25 cellular contexts compared by ENCODE assay signal in the genomic region with DNA sequence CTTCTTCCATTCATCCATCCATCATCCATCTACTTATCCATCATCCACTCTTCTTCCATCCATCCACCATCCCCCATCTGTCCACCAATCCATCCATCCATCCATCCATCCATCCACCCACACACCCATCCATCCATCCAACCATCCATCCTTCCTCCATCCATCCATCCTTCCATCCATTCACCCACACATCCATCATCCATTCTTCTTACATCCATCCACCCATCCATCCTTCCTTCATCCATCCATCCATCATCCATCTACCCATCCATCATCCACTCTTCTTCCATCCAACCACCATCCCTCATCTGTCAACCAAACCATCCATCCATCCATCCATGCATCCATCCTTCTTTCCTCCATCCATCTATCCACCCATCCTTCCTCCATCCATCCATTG.
DNase-seq lines count a peak whose midpoint lies in the region; ATAC-seq, FAIRE-seq and TF ChIP-seq lines count a peak whose summit lies in the region.
"Had no signal": no experiment of that assay in that cellular context is flagged by ENCODE, and none has a peak within 500 bp of the region (broad histone marks: within the 10 kb centered on the region; RNA-seq: fewer than 3 reads in every experiment).

No MANE protein-coding gene starts in this region.

- TF ChIP-seq CTCF in HepG2 (CRISPR knock-in tag; IDR thresholded peaks at IDR 0.05) (no peak), right lobe of liver (IDR thresholded peaks at IDR 0.05) (no peak), H1 (IDR thresholded peaks at IDR 0.05; ENCODE audit: control extremely low read depth in 1 of 3, insufficient read depth in 1 of 3, low read depth in 1 of 3, low read length in 3 of 3) (no peak), progenitor cell of endocrine pancreas (IDR thresholded peaks at IDR 0.05; ENCODE audit: unreplicated experiment) (no peak)

- H3K23me2 ChIP-seq in H1 (ENCODE audit: low read depth, low read length): peaks cover 17% of the 10 kb centered on the region; the same call in 1 of the 2 replicates

- H3K9me3 ChIP-seq in HepG2 (ENCODE audit: low read length) (peaks cover 18% of the 10 kb centered on the region), right lobe of liver (no peaks in the 10 kb centered on the region), H1 (ENCODE audit: insufficient read depth in 2 of 2, low read depth in 1 of 2, low read length in 1 of 2) (peaks cover 10 to 11% of the 10 kb centered on the region in 2 experiments; a peak in 3 of 4 replicates)

- H2BK20ac ChIP-seq in H1 (ENCODE audit: low read length): no peak overlapping the region

- intact Hi-C loops in HepG2 (cut with micrococcal nuclease; ENCODE audit: unreplicated experiment) (no loop called here), right lobe of liver (cut with DNase I) (no loop called here)

- H4K20me1 ChIP-seq in HepG2 (ENCODE audit: insufficient read depth, low read length) (no peaks in the 10 kb centered on the region; the same call in 1 of the 2 replicates), H1 (replicated peaks in 1 of 2; ENCODE audit: control insufficient read depth in 1 of 2, insufficient read depth in 2 of 2, low read length in 2 of 2) (peaks cover 0 to 14% of the 10 kb centered on the region in 2 experiments)
- H4K20me1 ChIP-seq: BLaER1 had no signal

- H3K56ac ChIP-seq in H1 (replicated peaks; ENCODE audit: insufficient read length, low read depth, low read length): peak overlapping the region; percentile 79

- peak overlapping the region; percentile 63 for H3K27ac Mint-ChIP-seq in progenitor cell of endocrine pancreas
- H3K27ac Mint-ChIP-seq: CD8-positive, alpha-beta T cell had no signal

- H3K27ac ChIP-seq in HepG2 (ENCODE audit: extremely low read length, insufficient read depth, low read length) (no peak overlapping the region), right lobe of liver (no peak overlapping the region), H1 (ENCODE audit: low read depth, low read length) (no peak overlapping the region)
- H3K27ac ChIP-seq: 22Rv1, BLaER1, C4-2B had no signal

- no peaks in the 10 kb centered on the region for H3K79me2 ChIP-seq in HepG2 (ENCODE audit: insufficient read depth, low read length)
- no peaks in the 10 kb centered on the region for H3K79me2 ChIP-seq in H1 (ENCODE audit: control insufficient read depth in 1 of 2, insufficient read depth in 2 of 2, low read length in 2 of 2)

- peaks cover 25% of the 10 kb centered on the region for H3K9me3 Mint-ChIP-seq in progenitor cell of endocrine pancreas (ENCODE audit: low read depth)

- TF ChIP-seq RAD21 in HepG2 (CRISPR knock-in tag; IDR thresholded peaks at IDR 0.05): no peak
- TF ChIP-seq RAD21 in H1 (IDR thresholded peaks at IDR 0.05 in 1 of 2, conservative IDR thresholded peaks at IDR 0.05 in 1 of 2; ENCODE audit: low read depth in 2 of 2, low read length in 2 of 2): no peak

- no peak overlapping the region for H2BK120ac ChIP-seq in H1 (replicated peaks; ENCODE audit: low read depth, low read length)

- H3K27me3 Mint-ChIP-seq in progenitor cell of endocrine pancreas: peaks cover 4% of the 10 kb centered on the region
- H3K27me3 Mint-ChIP-seq: B cell had no signal

- H3K4me1 ChIP-seq in HepG2 (ENCODE audit: insufficient read depth, low read length) (no peaks in the 10 kb centered on the region), right lobe of liver (no peaks in the 10 kb centered on the region), H1 (replicated peaks in 1 of 4; ENCODE audit: control insufficient read depth in 3 of 4, insufficient read depth in 4 of 4, low read length in 3 of 4) (no peaks in the 10 kb centered on the region)
- H3K4me1 ChIP-seq: BLaER1, Caco-2 had no signal

- H3K79me1 ChIP-seq in H1 (ENCODE audit: low read depth, low read length): no peaks in the 10 kb centered on the region

- no peak overlapping the region for H3K18ac ChIP-seq in H1 (ENCODE audit: extremely low read depth, low read length)

- in situ Hi-C loops in HepG2 (cut with HindIII; ENCODE audit: extremely low pct_ligation_motif_present, low pct_unique_long_range_greater_than_20kb): no loop called here

- no TSS peak for BruUV-seq in HepG2 (replicated peaks; lab: Mats Ljungman, UMichigan)

- H3K4me2 ChIP-seq in HepG2 (ENCODE audit: low read depth, low read length): no peak overlapping the region
- no peak overlapping the region for H3K4me2 ChIP-seq in H1 (ENCODE audit: insufficient read depth in 1 of 2, low read depth in 2 of 2, low read length in 2 of 2)
- H3K4me2 ChIP-seq: BLaER1 had no signal

- H3K4me1 Mint-ChIP-seq in progenitor cell of endocrine pancreas (ENCODE audit: low read depth): peaks cover 26% of the 10 kb centered on the region
- H3K4me1 Mint-ChIP-seq: B cell had no signal

- H3K14ac ChIP-seq in H1 (ENCODE audit: insufficient read length): no peak overlapping the region

- H3K36me3 Mint-ChIP-seq in progenitor cell of endocrine pancreas (ENCODE audit: insufficient read depth): no peaks in the 10 kb centered on the region
- H3K36me3 Mint-ChIP-seq: CD4-positive, CD25-positive, alpha-beta regulatory T cell; CD8-positive, alpha-beta T cell had no signal

- no peak overlapping the region for H4K5ac ChIP-seq in H1 (ENCODE audit: insufficient read length, low read depth, low read length)

- CTCF ChIA-PET in HepG2 (lab: Yijun Ruan, JAX; ENCODE audit: low intra/inter-chr PET ratio, low total read pairs) (no interaction called here), H1 (lab: Charles Lee; ENCODE audit: partially characterized antibody) (no interaction called here)

- DNase-seq in HepG2 (ENCODE audit: low spot score) (no peak), right lobe of liver (no peak), HTR-8/SVneo (ENCODE audit: insufficient read length, low spot score) (no peak), H1 (ENCODE audit: low read depth in 1 of 2, low spot score in 2 of 2) (no peak), progenitor cell of endocrine pancreas (ENCODE audit: low spot score, unreplicated experiment) (no peak), DMS79 (lab: John Stamatoyannopoulos, UW) (no peak), cerebellar nuclear complex (lab: John Stamatoyannopoulos, UW) (no peak)
- no peak for DNase-seq in stimulated activated CD4-positive, alpha-beta T cell treated with anti-CD3 and anti-CD28 coated beads, Interleukin-4, amount 100 ng/mL, for 24 hours
- DNase-seq: Caco-2; CD4-positive, CD25-positive, alpha-beta regulatory T cell; CD8-positive, alpha-beta T cell; DMS 273 treated with DMSO at 0.1 percent for 48 hours; DMS79 treated with DMSO at 0.1 percent for 48 hours; GF-D8; GOT3; H7; HCEC 1CT had no signal

- H3K4me3 ChIP-seq in HepG2 (replicated peaks in 1 of 3; ENCODE audit: insufficient read depth in 1 of 3, low read depth in 2 of 3, low read length in 3 of 3): no peak overlapping the region
- no peak overlapping the region for H3K4me3 ChIP-seq in right lobe of liver
- H3K4me3 ChIP-seq in H1 (ENCODE audit: extremely low read depth in 1 of 4, insufficient read depth in 2 of 4, low read depth in 3 of 4, low read length in 4 of 4): no peak overlapping the region
- H3K4me3 ChIP-seq: BLaER1 had no signal

- TF ChIP-seq EP300 in HepG2 (IDR thresholded peaks at IDR 0.05; ENCODE audit: low read depth in 2 of 2, low read length in 2 of 2): no peak
- TF ChIP-seq EP300 in HepG2 (CRISPR knock-in tag; IDR thresholded peaks at IDR 0.05; ENCODE audit: borderline replicate concordance): no peak
- TF ChIP-seq EP300 in H1 (IDR thresholded peaks at IDR 0.05; ENCODE audit: borderline replicate concordance in 1 of 2, low read depth in 2 of 2, low read length in 2 of 2): no peak

- TF ChIP-seq POLR2A in HepG2 (IDR thresholded peaks at IDR 0.05; ENCODE audit: insufficient read depth in 1 of 2, low read depth in 2 of 2, low read length in 2 of 2) (no peak), right lobe of liver (IDR thresholded peaks at IDR 0.05) (no peak), H1 (IDR thresholded peaks at IDR 0.05; ENCODE audit: control extremely low read depth in 1 of 2, low read depth in 2 of 2, low read length in 2 of 2) (no peak)

- H4K8ac ChIP-seq in H1 (ENCODE audit: extremely low read depth, insufficient read depth, low read length): no peak overlapping the region

- H3K4ac ChIP-seq in H1 (replicated peaks; ENCODE audit: insufficient read length, low read depth, low read length): no peak overlapping the region

- no peak overlapping the region for H3K23ac ChIP-seq in H1 (ENCODE audit: insufficient read length)

- FAIRE-seq in HepG2 (lab: Jason Lieb, UNC): no peak
- FAIRE-seq in HTR-8/SVneo (lab: Jason Lieb, UNC): peak; percentile 44
- no peak for FAIRE-seq in H1 (lab: Jason Lieb, UNC)
- FAIRE-seq: A204.1, D721Med, GM12891, GM18507 had no signal

- H3K36me3 ChIP-seq in HepG2 (replicated peaks in 1 of 2; ENCODE audit: control insufficient read depth in 1 of 2, insufficient read depth in 2 of 2, low read length in 2 of 2): no peaks in the 10 kb centered on the region
- H3K36me3 ChIP-seq in right lobe of liver: no peaks in the 10 kb centered on the region
- no peaks in the 10 kb centered on the region for H3K36me3 ChIP-seq in H1 (ENCODE audit: control insufficient read depth in 2 of 4, insufficient read depth in 4 of 4, low read length in 3 of 4)
- H3K36me3 ChIP-seq: BLaER1 had no signal

- H2BK12ac ChIP-seq in H1 (ENCODE audit: low read depth, low read length): no peak overlapping the region

- no peak overlapping the region for H2BK15ac ChIP-seq in H1 (ENCODE audit: low read length)

- POLR2A ChIA-PET in HepG2 (lab: Yijun Ruan, JAX): no interaction called here
- POLR2A ChIA-PET in H1 (lab: Charles Lee; ENCODE audit: partially characterized antibody): no interaction called here

- no peak overlapping the region for H2BK5ac ChIP-seq in H1 (ENCODE audit: low read depth, low read length)

- H2AFZ ChIP-seq in HepG2 (ENCODE audit: low read length) (no peak overlapping the region), H1 (ENCODE audit: low read length) (no peak overlapping the region)

- no peak overlapping the region for H2AK5ac ChIP-seq in H1 (ENCODE audit: low read depth, low read length)

- H4K91ac ChIP-seq in H1 (replicated peaks; ENCODE audit: insufficient read length, low read length): no peak overlapping the region

- no peaks in the 10 kb centered on the region; a peak in 1 of 5 replicates for H3K27me3 ChIP-seq in HepG2 (ENCODE audit: control insufficient read depth in 1 of 2, insufficient read depth in 2 of 2, low read length in 2 of 2)
- no peaks in the 10 kb centered on the region for H3K27me3 ChIP-seq in right lobe of liver
- no peaks in the 10 kb centered on the region for H3K27me3 ChIP-seq in H1 (replicated peaks in 1 of 4; ENCODE audit: control insufficient read depth in 3 of 4, extremely low read depth in 1 of 4, insufficient read depth in 3 of 4, low read length in 3 of 4)
- H3K27me3 ChIP-seq: BLaER1 had no signal

- H3K9ac ChIP-seq in HepG2 (ENCODE audit: insufficient read depth, low read depth, low read length) (no peak overlapping the region), H1 (replicated peaks in 1 of 4; ENCODE audit: extremely low read depth in 1 of 4, low read depth in 3 of 4, low read length in 3 of 4) (no peak overlapping the region)
- H3K9ac ChIP-seq: BLaER1 had no signal

- no peak for ATAC-seq in HepG2
- no peak for ATAC-seq in right lobe of liver
- ATAC-seq: CD8-positive, alpha-beta T cell had no signal

- no peak overlapping the region for H3K4me3 Mint-ChIP-seq in progenitor cell of endocrine pancreas (ENCODE audit: low read depth)
- H3K4me3 Mint-ChIP-seq: B cell; CD8-positive, alpha-beta T cell had no signal

TF ChIP-seq in HepG2, 621 proteins besides CTCF, POLR2A, EP300 and RAD21 (continues in another document):
- 0 out of 2 replicates have a peak, but pooled peaks have one; percentile 16 for TF ChIP-seq FOXK2 (IDR thresholded peaks at IDR 0.05)
